In the genomic region with DNA sequence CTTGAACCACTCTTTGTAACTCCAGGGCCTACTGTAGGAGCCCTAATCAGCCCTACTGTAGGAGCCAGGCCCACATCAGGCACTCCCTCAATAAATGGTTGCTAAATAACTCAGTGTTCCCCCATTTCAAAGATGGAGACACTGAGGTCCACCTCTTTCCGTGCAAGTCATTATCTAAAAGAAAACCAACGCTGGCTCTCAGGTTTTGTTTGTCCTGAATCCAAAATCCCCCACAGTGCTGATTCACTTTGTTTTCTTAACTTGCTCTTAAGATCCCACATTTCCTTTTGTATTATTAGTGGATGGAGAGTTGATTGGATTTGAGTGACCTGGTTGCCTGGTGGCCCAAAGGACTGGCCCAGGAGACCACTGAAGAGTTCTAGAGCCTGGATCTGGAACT, we compare ENCODE assay signal across 19 cellular contexts.
"Had no signal": no experiment of that assay in that cellular context is flagged by ENCODE, and none has a peak within 500 bp of the region (broad histone marks: within the 10 kb centered on the region; RNA-seq: fewer than 3 reads in every experiment).

No MANE protein-coding gene starts in this region.

- DNase-seq: activated CD4-positive, alpha-beta T cell treated with anti-CD3 and anti-CD28 coated beads for 1 hour; activated CD4-positive, alpha-beta T cell treated with anti-CD3 and anti-CD28 coated beads, Interleukin-2, amount 50 U/mL, for 4 hours; activated naive CD4-positive, alpha-beta T cell treated with anti-CD3 and anti-CD28 coated beads, Interleukin-2, amount 10 ng/mL, durations not matched to agents 7 days and 5 days; activated T-cell treated with anti-CD3 and anti-CD28 coated beads for 4 hours; cerebellar nuclear complex; dermis blood vessel endothelial cell; effector memory CD8-positive, alpha-beta T cell; mammary epithelial cell; naive thymus-derived CD4-positive, alpha-beta T cell; retina; stimulated activated CD4-positive, alpha-beta T cell treated with anti-CD3 and anti-CD28 coated beads, Interleukin-15, amount 100 ng/mL, for 24 hours; stimulated activated CD4-positive, alpha-beta T cell treated with anti-CD3 and anti-CD28 coated beads, Interleukin-4, amount 100 ng/mL, for 24 hours; stimulated activated naive CD4-positive, alpha-beta T cell; T-helper 1 cell; T1000 had no signal

- H3K4me3 ChIP-seq: breast epithelium had no signal

- H3K36me3 ChIP-seq: breast epithelium, neutrophil had no signal

- ATAC-seq: activated T-helper 17 cell treated with anti-CD3 and anti-CD28 coated beads, Interleukin-2, amount 50 U/mL, for 72 hours; effector memory CD8-positive, alpha-beta T cell; left lobe of liver; naive thymus-derived CD4-positive, alpha-beta T cell had no signal

- H3K27me3 ChIP-seq: breast epithelium had no signal

- H3K4me1 ChIP-seq: breast epithelium had no signal

- H3K9me3 ChIP-seq: breast epithelium, neutrophil had no signal

- H3K27ac ChIP-seq: breast epithelium, neutrophil had no signal
